ENCODE assay signal across 8 cellular contexts in genomic region chr7:131329176-131329570, GRCh38. TPM values are rescaled to one million over a fixed set of nuclear protein-coding genes. Genes with fewer than 3 reads are reported as not detected.
DNase-seq lines count a peak whose midpoint lies in the region; ATAC-seq and TF ChIP-seq lines count a peak whose summit lies in the region.

No MANE protein-coding gene starts in this region.

- TF ChIP-seq POLR2A in body of pancreas (IDR thresholded peaks at IDR 0.05) (no peak), vagina (IDR thresholded peaks at IDR 0.05) (no peak)

- H3K4me3 ChIP-seq in heart right ventricle (peak overlapping the region in 9 of 10 donors; percentile 67 to 89 (median 82)), body of pancreas (no peak overlapping the region), vagina (peak overlapping the region; percentile 99)

- DNase-seq in heart right ventricle, result no peak
- DNase-seq in Right ventricle myocardium inferior (ENCODE audit: missing footprints), result no peak
- DNase-seq in body of pancreas, result peak in 2 of 4 donors; percentile 12 to 15
- peak; percentile 9 to 17 for DNase-seq in lung microvascular endothelial cell (ENCODE audit: low read depth in 2 of 2)
- DNase-seq in vagina (ENCODE audit: extremely low spot score in 2 of 2), result no peak
- DNase-seq in NCI-H2171 treated with DMSO at 0.1 percent for 48 hours (lab: John Stamatoyannopoulos, UW), result no peak

- 63 to 66% methylated on average over 1 of the region's 1 CpG for whole genome bisulfite sequencing in heart right ventricle, 2 donors
- WGBS in body of pancreas, 2 donors, result 9 to 12% methylated on average over 1 of the region's 1 CpG

- H3K9me3 ChIP-seq in heart right ventricle (no peaks in the 10 kb centered on the region), body of pancreas (no peaks in the 10 kb centered on the region), vagina (no peaks in the 10 kb centered on the region)

- ATAC-seq in heart right ventricle (no peak), Right ventricle myocardium inferior (no peak), body of pancreas (no peak), GM19035 (IDR thresholded peaks at IDR 0.05; ENCODE audit: unreplicated experiment) (no peak), HG03135 (IDR thresholded peaks at IDR 0.05; ENCODE audit: unreplicated experiment) (no peak)

- H3K4me1 ChIP-seq in heart right ventricle (peaks cover 0 to 54% (median 47%) of the 10 kb centered on the region in 9 donors), body of pancreas (peaks cover 41% of the 10 kb centered on the region), vagina (peaks cover 63% of the 10 kb centered on the region)

- intact Hi-C loops in heart right ventricle (cut with DNase I), result loop anchor here in 7 of 10 donors (2.0 to 10.0 kb wide), 6 partner anchors 93 to 222 kb away; no protein-coding TSS in a partner anchor
- intact Hi-C loops in Right ventricle myocardium inferior (cut with DNase I), result loop anchor here (5.0 kb wide), 1 partner anchor 93 kb away; no protein-coding TSS in a partner anchor
- intact Hi-C loops in body of pancreas (cut with DNase I), result no loop called here
- intact Hi-C loops in vagina (cut with DNase I), result loop anchor here (2.0 kb wide), 1 partner anchor 224 kb away; no protein-coding TSS in a partner anchor

- peaks cover 0 to 12% (median 0%) of the 10 kb centered on the region in 9 donors for H3K36me3 ChIP-seq in heart right ventricle
- no peaks in the 10 kb centered on the region for H3K36me3 ChIP-seq in body of pancreas (replicated peaks in 1 of 2; ENCODE audit: insufficient read depth in 1 of 2, low read depth in 2 of 2)
- H3K36me3 ChIP-seq in vagina, result no peaks in the 10 kb centered on the region

- H3K27ac ChIP-seq in heart right ventricle (peak overlapping the region in 9 of 10 donors; percentile 12 to 99 (median 97)), body of pancreas (peak overlapping the region in 3 of 4 donors; percentile 23 to 99 (median 99)), vagina (peak overlapping the region; percentile 100)

- H3K27me3 ChIP-seq in heart right ventricle (no peaks in the 10 kb centered on the region), body of pancreas (no peaks in the 10 kb centered on the region), vagina (no peaks in the 10 kb centered on the region)

- TF ChIP-seq CTCF in heart right ventricle (IDR thresholded peaks at IDR 0.05) (no peak), body of pancreas (IDR thresholded peaks at IDR 0.05) (no peak), vagina (IDR thresholded peaks at IDR 0.05) (no peak)

RNA-seq across cellular contexts. Expression of gene MKLN1, which starts 1.5 kb away (rescaled TPM):
- 10 to 100 TPM; 34.3 to 48.2 (median 44.8) TPM for total RNA-seq in heart right ventricle
- polyA plus RNA-seq in heart right ventricle, result 10 to 100 TPM in 1 of 2 donors, 1 to 10 TPM in 1; 9.5 to 22.8 TPM
- total RNA-seq in Right ventricle myocardium inferior, result 39.3 TPM
- total RNA-seq in body of pancreas, result 10 to 100 TPM; 25.1 to 29.3 TPM
- 10.9 and 20.4 TPM in 2 replicates for total RNA-seq in lung microvascular endothelial cell
- total RNA-seq in vagina, result 48.4 TPM

Comparison
In these comparisons a context has a peak if more than half of its experiments do, and no peak if none do; other contexts are left out.
1. DNase-seq: peak in lung microvascular endothelial cell (2 of 2); none in heart right ventricle (0 of 2), Right ventricle myocardium inferior (single experiment), vagina (0 of 2) and NCI-H2171 treated with DMSO at 0.1 percent for 48 hours (single experiment).
2. H3K4me3 ChIP-seq: peak in heart right ventricle (9 of 10) and vagina (2 of 2); none in body of pancreas (0 of 2).
3. Peak in every context shown above with its lines, with median percentiles within 50 percentile points of each other: H3K27ac ChIP-seq.